In genomic region chr10:3980660-3981059, GRCh38 we compare ENCODE assay signal across 18 cellular contexts.
A peak's percentile ranks its signal among the peaks of the same experiment; 100 is the strongest.
DNase-seq lines count a peak whose midpoint lies in the region; ATAC-seq and TF ChIP-seq lines count a peak whose summit lies in the region.
"Had no signal": no experiment of that assay in that cellular context is flagged by ENCODE, and none has a peak within 500 bp of the region (broad histone marks: within the 10 kb centered on the region; RNA-seq: fewer than 3 reads in every experiment).

No MANE protein-coding gene starts in this region.

- no peak overlapping the region for H3K4me3 Mint-ChIP-seq in activated CD4-positive, alpha-beta T cell treated with anti-CD3 and anti-CD28 coated beads, Interleukin-2, amount 10 ng/mL, durations not matched to agents 7 days and 5 days
- peak overlapping the region; percentile 47 to 58 for H3K4me3 Mint-ChIP-seq in effector memory CD8-positive, alpha-beta T cell
- H3K4me3 Mint-ChIP-seq in endodermal cell, result no peak overlapping the region
- H3K4me3 Mint-ChIP-seq: activated T-helper 1 cell treated with anti-CD3 and anti-CD28 coated beads, Interleukin-12 subunit alpha, Interleukin-12 subunit beta, Interleukin-2, Interleukin-4 antibody, amounts not matched to agents 30 ng/mL and 10 ng/mL and 1 ng/mL, durations not matched to agents 14 hours and 24 hours and 36 hours; GM23338; stimulated activated naive B cell treated with anti-CD40 and anti-IgM and Interleukin-4, amounts not matched to agents 10 μg/mL and 1 μg/mL and 100 μg/mL, for 72 hours had no signal

- no peak for TF ChIP-seq CTCF in endodermal cell (conservative IDR thresholded peaks at IDR 0.05)

- no peak overlapping the region for H3K27ac ChIP-seq in endodermal cell (ENCODE audit: low read depth, low read length)
- H3K27ac ChIP-seq: coronary artery, upper lobe of right lung had no signal

- peak overlapping the region; percentile 86 for H3K27ac Mint-ChIP-seq in activated CD4-positive, alpha-beta T cell treated with anti-CD3 and anti-CD28 coated beads, Interleukin-2, amount 10 ng/mL, durations not matched to agents 7 days and 5 days
- peak overlapping the region in 1 of 2 donors; percentile 72 for H3K27ac Mint-ChIP-seq in effector memory CD8-positive, alpha-beta T cell
- no peak overlapping the region for H3K27ac Mint-ChIP-seq in endodermal cell
- H3K27ac Mint-ChIP-seq: activated T-helper 1 cell treated with anti-CD3 and anti-CD28 coated beads, Interleukin-12 subunit alpha, Interleukin-12 subunit beta, Interleukin-2, Interleukin-4 antibody, amounts not matched to agents 30 ng/mL and 10 ng/mL and 1 ng/mL, durations not matched to agents 14 hours and 24 hours and 36 hours; GM23338; stimulated activated naive B cell treated with anti-CD40 and anti-IgM and Interleukin-4, amounts not matched to agents 10 μg/mL and 1 μg/mL and 100 μg/mL, for 72 hours had no signal

- peaks cover 3% of the 10 kb centered on the region for H3K4me1 ChIP-seq in endodermal cell (ENCODE audit: control insufficient read depth, insufficient read depth, low read length)
- H3K4me1 ChIP-seq: upper lobe of right lung had no signal

- peaks cover 31% of the 10 kb centered on the region for H3K36me3 Mint-ChIP-seq in activated CD4-positive, alpha-beta T cell treated with anti-CD3 and anti-CD28 coated beads, Interleukin-2, amount 10 ng/mL, durations not matched to agents 7 days and 5 days (ENCODE audit: low read depth)
- H3K36me3 Mint-ChIP-seq in effector memory CD8-positive, alpha-beta T cell (ENCODE audit: insufficient read depth), result peaks cover 3% of the 10 kb centered on the region
- H3K36me3 Mint-ChIP-seq in endodermal cell (ENCODE audit: low read depth), result no peaks in the 10 kb centered on the region

- H3K4me3 ChIP-seq in endodermal cell (ENCODE audit: low read length), result no peak overlapping the region
- H3K4me3 ChIP-seq: coronary artery, GM23338, heart left ventricle, upper lobe of right lung had no signal

- ATAC-seq in effector memory CD8-positive, alpha-beta T cell (replicated peaks), result peak; percentile 71
- ATAC-seq: esophagus mucosa, GM23338, heart left ventricle, upper lobe of right lung had no signal

- H3K27me3 ChIP-seq in endodermal cell (ENCODE audit: control insufficient read depth, insufficient read depth, low read length, poor library complexity, severe bottlenecking), result no peaks in the 10 kb centered on the region
- H3K27me3 ChIP-seq: heart left ventricle, upper lobe of right lung had no signal

- POLR2A ChIA-PET in activated CD4-positive, alpha-beta T cell treated with anti-CD3 and anti-CD28 coated beads, Interleukin-2, amount 10 ng/mL, durations not matched to agents 7 days and 5 days (lab: Charles Lee), result interaction anchor here (0.6 to 0.7 kb wide), 2 partner anchors 65 to 95 kb away, joined by 3 to 4 read pairs; no protein-coding TSS in a partner anchor

- no peaks in the 10 kb centered on the region for H3K36me3 ChIP-seq in endodermal cell (ENCODE audit: control insufficient read depth, insufficient read depth, low read length)
- H3K36me3 ChIP-seq: heart left ventricle, upper lobe of right lung had no signal

- no peaks in the 10 kb centered on the region for H3K27me3 Mint-ChIP-seq in activated CD4-positive, alpha-beta T cell treated with anti-CD3 and anti-CD28 coated beads, Interleukin-2, amount 10 ng/mL, durations not matched to agents 7 days and 5 days
- no peaks in the 10 kb centered on the region for H3K27me3 Mint-ChIP-seq in effector memory CD8-positive, alpha-beta T cell
- H3K27me3 Mint-ChIP-seq in endodermal cell (ENCODE audit: insufficient read depth), result no peaks in the 10 kb centered on the region
- H3K27me3 Mint-ChIP-seq: stimulated activated naive B cell treated with anti-CD40 and anti-IgM and Interleukin-4, amounts not matched to agents 10 μg/mL and 1 μg/mL and 100 μg/mL, for 72 hours had no signal

- peaks cover 28% of the 10 kb centered on the region for H3K9me3 Mint-ChIP-seq in activated CD4-positive, alpha-beta T cell treated with anti-CD3 and anti-CD28 coated beads, Interleukin-2, amount 10 ng/mL, durations not matched to agents 7 days and 5 days
- no peaks in the 10 kb centered on the region for H3K9me3 Mint-ChIP-seq in effector memory CD8-positive, alpha-beta T cell
- H3K9me3 Mint-ChIP-seq in endodermal cell, result peaks cover 10% of the 10 kb centered on the region

- peaks cover 44% of the 10 kb centered on the region for H3K4me1 Mint-ChIP-seq in activated CD4-positive, alpha-beta T cell treated with anti-CD3 and anti-CD28 coated beads, Interleukin-2, amount 10 ng/mL, durations not matched to agents 7 days and 5 days
- peaks cover 25 to 42% of the 10 kb centered on the region in 2 donors for H3K4me1 Mint-ChIP-seq in effector memory CD8-positive, alpha-beta T cell (ENCODE audit: low read depth in 2 of 2)
- H3K4me1 Mint-ChIP-seq in endodermal cell, result no peaks in the 10 kb centered on the region
- H3K4me1 Mint-ChIP-seq: GM23338 had no signal

- no peak for DNase-seq in activated CD4-positive, alpha-beta T cell treated with anti-CD3 and anti-CD28 coated beads, Interleukin-2, amount 10 ng/mL, durations not matched to agents 7 days and 5 days
- DNase-seq in activated CD4-positive, alpha-beta T cell treated with anti-CD3 and anti-CD28 coated beads for 4 hours, result no peak
- DNase-seq in GF-D8 (lab: John Stamatoyannopoulos, UW) (peak; percentile 33), NOMO-1 treated with DMSO at 0.1 percent for 48 hours (lab: John Stamatoyannopoulos, UW; ENCODE audit: unreplicated experiment) (peak; percentile 66), midbrain (lab: John Stamatoyannopoulos, UW) (no peak), SK-N-DZ (ENCODE audit: low spot score) (no peak), endodermal cell (no peak)
- DNase-seq in effector memory CD8-positive, alpha-beta T cell, result no peak
- DNase-seq: activated CD4-positive, CD25-positive, alpha-beta regulatory T cell; heart left ventricle; NCI-H226; SK-N-SH; stimulated activated naive B cell treated with anti-CD40 and anti-IgM and Interleukin-4, amounts not matched to agents 10 μg/mL and 1 μg/mL and 100 μg/mL, for 72 hours; upper lobe of right lung had no signal

- peaks cover 20% of the 10 kb centered on the region for H3K9me3 ChIP-seq in endodermal cell (ENCODE audit: control insufficient read depth, low read length)
- H3K9me3 ChIP-seq: SK-N-SH, upper lobe of right lung had no signal

- WGBS in endodermal cell (ENCODE audit: insufficient coverage in 1 of 2, insufficient read length in 1 of 2), 2 experiments, result no CpG with 5 or more reads among the region's 1 CpG

- CTCF ChIA-PET in activated CD4-positive, alpha-beta T cell treated with anti-CD3 and anti-CD28 coated beads, Interleukin-2, amount 10 ng/mL, durations not matched to agents 7 days and 5 days (lab: Charles Lee), result interaction anchor here (0.7 kb wide), 1 partner anchor 113 kb away, joined by 3 read pairs; no protein-coding TSS in a partner anchor

- H3K9ac ChIP-seq in endodermal cell (ENCODE audit: extremely low read depth, low read length, poor library complexity, severe bottlenecking), result no peak overlapping the region
- H3K9ac ChIP-seq: SK-N-SH had no signal

Comparison
In these comparisons a context has a peak if more than half of its experiments do, and no peak if none do; other contexts are left out.
1. DNase-seq: peak in GF-D8 (single experiment) and NOMO-1 treated with DMSO at 0.1 percent for 48 hours (single experiment); none in activated CD4-positive, alpha-beta T cell treated with anti-CD3 and anti-CD28 coated beads, Interleukin-2, amount 10 ng/mL, durations not matched to agents 7 days and 5 days (single experiment), activated CD4-positive, alpha-beta T cell treated with anti-CD3 and anti-CD28 coated beads for 4 hours (0 of 2), effector memory CD8-positive, alpha-beta T cell (0 of 3), midbrain (single experiment), SK-N-DZ (single experiment) and endodermal cell (single experiment).
2. H3K4me3 Mint-ChIP-seq: peak in effector memory CD8-positive, alpha-beta T cell (2 of 2); none in activated CD4-positive, alpha-beta T cell treated with anti-CD3 and anti-CD28 coated beads, Interleukin-2, amount 10 ng/mL, durations not matched to agents 7 days and 5 days (single experiment) and endodermal cell (single experiment).